Comparison of ENCODE assay signal across 8 cellular contexts in genomic region chr6:129501401-129502051, GRCh38.
DNase-seq lines count a peak whose midpoint lies in the region; TF ChIP-seq lines count a peak whose summit lies in the region.

No MANE protein-coding gene starts in this region.

- peak overlapping the region; percentile 40 for H3K27ac ChIP-seq in parathyroid adenoma

- H3K4me3 ChIP-seq in AG10803 (ENCODE audit: low read length) (no peak overlapping the region), HFF-Myc (replicated peaks; ENCODE audit: low read depth, low read length) (no peak overlapping the region), parathyroid adenoma (ENCODE audit: low read depth, low read length) (no peak overlapping the region)

- no peaks in the 10 kb centered on the region for H3K9me3 ChIP-seq in parathyroid adenoma (ENCODE audit: control insufficient read depth, low read length)

- peak overlapping the region; percentile 22 for H3K4me2 ChIP-seq in parathyroid adenoma (ENCODE audit: low read length)

- H3K36me3 ChIP-seq in parathyroid adenoma (ENCODE audit: control insufficient read depth, insufficient read depth, low read length), result no peaks in the 10 kb centered on the region

- no peak for TF ChIP-seq CTCF in AG10803 (conservative IDR thresholded peaks at IDR 0.05; ENCODE audit: low read length)
- no peak for TF ChIP-seq CTCF in HFF-Myc (IDR thresholded peaks at IDR 0.05; ENCODE audit: low read depth, low read length, missing control alignments)
- TF ChIP-seq CTCF in parathyroid adenoma (IDR thresholded peaks at IDR 0.05), result no peak

- no peaks in the 10 kb centered on the region for H3K79me2 ChIP-seq in parathyroid adenoma

- peak overlapping the region; percentile 63 for H2AFZ ChIP-seq in parathyroid adenoma

- peaks cover 11% of the 10 kb centered on the region for H3K4me1 ChIP-seq in parathyroid adenoma

- DNase-seq in AG10803 (ENCODE audit: low read depth) (peak; percentile 88), HFF-Myc (ENCODE audit: extremely low read depth, low read depth) (peak; percentile 97), SW480 (ENCODE audit: low spot score) (peak; percentile 82), fibroblast of peridontal ligament (ENCODE audit: extremely low read depth) (peak; percentile 89), T-helper 9 cell (no peak), NCI-H2081 (lab: John Stamatoyannopoulos, UW) (no peak)
- DNase-seq in activated CD4-positive, CD25-positive, alpha-beta regulatory T cell treated with anti-CD3 and anti-CD28 coated beads, Interleukin-2, amount 50 U/mL, for 72 hours, result no peak

- H3K9ac ChIP-seq in parathyroid adenoma, result no peak overlapping the region

- H3K27me3 ChIP-seq in parathyroid adenoma (ENCODE audit: control insufficient read depth, insufficient read depth, low read length), result no peaks in the 10 kb centered on the region

Comparison
In these comparisons a context has a peak if more than half of its experiments do, and no peak if none do; other contexts are left out.
1. DNase-seq: peak in AG10803 (single experiment), HFF-Myc (single experiment), SW480 (single experiment) and fibroblast of peridontal ligament (single experiment); none in activated CD4-positive, CD25-positive, alpha-beta regulatory T cell treated with anti-CD3 and anti-CD28 coated beads, Interleukin-2, amount 50 U/mL, for 72 hours (single experiment), T-helper 9 cell (single experiment) and NCI-H2081 (0 of 2).